1 cellular context compared by ENCODE assay signal in the genomic region with DNA sequence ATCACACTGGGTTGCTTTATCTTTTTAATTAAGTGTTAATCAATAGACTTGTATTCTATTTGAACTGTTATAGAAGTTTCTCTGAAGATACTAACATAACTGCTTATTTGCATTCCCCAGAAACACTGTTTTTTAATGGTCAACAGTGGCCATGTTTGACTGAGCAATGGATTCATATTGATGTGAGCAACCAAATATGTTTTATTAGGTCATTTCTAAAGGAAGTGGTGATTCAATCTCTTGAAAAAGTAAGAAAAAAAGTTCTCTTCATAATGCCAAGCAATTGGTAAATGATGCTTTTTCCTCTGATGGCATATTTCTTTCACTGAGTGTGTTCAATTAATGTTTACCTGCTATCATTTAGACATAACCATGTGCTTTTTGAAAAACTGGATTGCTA.
TF ChIP-seq lines count a peak whose summit lies in the region.

No MANE protein-coding gene starts in this region.

TF ChIP-seq in IMR-90, 13 proteins besides CTCF, POLR2A, EP300 and RAD21 (continued from another document):
- TF ChIP-seq ELK1 (IDR thresholded peaks at IDR 0.05; ENCODE audit: borderline replicate concordance, low read depth, low read length) (no peak), MAFK (IDR thresholded peaks at IDR 0.05; ENCODE audit: low read depth, low read length) (no peak), BHLHE40 (IDR thresholded peaks at IDR 0.05; ENCODE audit: low read depth, low read length) (no peak), CHD1 (IDR thresholded peaks at IDR 0.05; ENCODE audit: low read depth, low read length) (no peak), RFX5 (IDR thresholded peaks at IDR 0.05; ENCODE audit: low read depth, low read length) (no peak), MXI1 (IDR thresholded peaks at IDR 0.05; ENCODE audit: borderline replicate concordance, low read depth, low read length) (no peak), FOS (IDR thresholded peaks at IDR 0.05; ENCODE audit: low read depth, low read length) (no peak)
TF ChIP-seq in IMR-90: peak in this region for 0.
